In genomic region chr6:56025785-56026184, GRCh38 we compare ENCODE assay signal across 19 cellular contexts.
"Had no signal": no experiment of that assay in that cellular context is flagged by ENCODE, and none has a peak within 500 bp of the region (broad histone marks: within the 10 kb centered on the region; RNA-seq: fewer than 3 reads in every experiment).

No MANE protein-coding gene starts in this region.

- DNase-seq: activated CD4-positive, alpha-beta T cell treated with anti-CD3 and anti-CD28 coated beads, Interleukin-2, amount 50 U/mL, for 48 hours; activated naive CD4-positive, alpha-beta T cell treated with anti-CD3 and anti-CD28 coated beads for 36 hours; activated naive CD8-positive, alpha-beta T cell treated with anti-CD3 and anti-CD28 coated beads, Interleukin-2, amount 50 U/mL, for 24 hours; caudate nucleus; effector CD4-positive, alpha-beta T cell; esophagus squamous epithelium; heart right ventricle; left cardiac atrium; naive B cell; stimulated activated CD4-positive, alpha-beta T cell treated with anti-CD3 and anti-CD28 coated beads, Interleukin-15, amount 100 ng/mL, for 24 hours; stimulated activated CD4-positive, alpha-beta T cell treated with anti-CD3 and anti-CD28 coated beads, Interleukin-4, amount 100 ng/mL, for 24 hours; stimulated activated naive CD4-positive, alpha-beta T cell; substantia nigra; WERI-Rb-1 had no signal

- H3K27me3 ChIP-seq: esophagus squamous epithelium, heart right ventricle, tibial nerve, vagina had no signal

- H3K4me3 Mint-ChIP-seq: activated naive CD4-positive, alpha-beta T cell treated with anti-CD3 and anti-CD28 coated beads for 36 hours; activated naive CD8-positive, alpha-beta T cell treated with anti-CD3 and anti-CD28 coated beads, Interleukin-2, amount 50 U/mL, for 24 hours; activated T-helper 17 cell treated with anti-CD3 and anti-CD28 coated beads, Interleukin-2, amount 50 U/mL, for 72 hours; naive B cell had no signal

- H3K27ac Mint-ChIP-seq: activated naive CD4-positive, alpha-beta T cell treated with anti-CD3 and anti-CD28 coated beads for 36 hours; activated naive CD8-positive, alpha-beta T cell treated with anti-CD3 and anti-CD28 coated beads, Interleukin-2, amount 50 U/mL, for 24 hours; activated T-helper 17 cell treated with anti-CD3 and anti-CD28 coated beads, Interleukin-2, amount 50 U/mL, for 72 hours; naive B cell had no signal

- ATAC-seq: activated naive CD8-positive, alpha-beta T cell treated with anti-CD3 and anti-CD28 coated beads, Interleukin-2, amount 50 U/mL, for 24 hours; activated T-helper 17 cell treated with anti-CD3 and anti-CD28 coated beads, Interleukin-2, amount 50 U/mL, for 72 hours; heart right ventricle had no signal

- H3K9me3 ChIP-seq: esophagus squamous epithelium, tibial nerve, vagina had no signal

- H3K36me3 ChIP-seq: esophagus squamous epithelium, heart right ventricle, tibial nerve, vagina, WERI-Rb-1 had no signal

- FAIRE-seq: frontal cortex had no signal

- H3K4me1 Mint-ChIP-seq: activated naive CD8-positive, alpha-beta T cell treated with anti-CD3 and anti-CD28 coated beads, Interleukin-2, amount 50 U/mL, for 24 hours; activated T-helper 17 cell treated with anti-CD3 and anti-CD28 coated beads, Interleukin-2, amount 50 U/mL, for 72 hours; naive B cell had no signal

- H3K27me3 Mint-ChIP-seq: activated naive CD8-positive, alpha-beta T cell treated with anti-CD3 and anti-CD28 coated beads, Interleukin-2, amount 50 U/mL, for 24 hours; activated T-helper 17 cell treated with anti-CD3 and anti-CD28 coated beads, Interleukin-2, amount 50 U/mL, for 72 hours; naive B cell had no signal

- H3K36me3 Mint-ChIP-seq: naive B cell had no signal

- H3K27ac ChIP-seq: coronary artery, esophagus squamous epithelium, heart right ventricle, tibial nerve, vagina, WERI-Rb-1 had no signal

- H3K4me3 ChIP-seq: esophagus squamous epithelium, tibial nerve, vagina had no signal

- H3K4me1 ChIP-seq: esophagus squamous epithelium, heart right ventricle, tibial nerve, vagina had no signal
